In genomic region chrX:38817004-38817703, GRCh38 we compare ENCODE assay signal across 9 cellular contexts. TPM values are rescaled to one million over a fixed set of nuclear protein-coding genes. Genes with fewer than 3 reads are reported as not detected.
DNase-seq lines count a peak whose midpoint lies in the region; ATAC-seq, FAIRE-seq and TF ChIP-seq lines count a peak whose summit lies in the region.
"Had no signal": no experiment of that assay in that cellular context is flagged by ENCODE, and none has a peak within 500 bp of the region (broad histone marks: within the 10 kb centered on the region; RNA-seq: fewer than 3 reads in every experiment).

No MANE protein-coding gene starts in this region.

- in situ Hi-C loops in HepG2 (cut with HindIII; ENCODE audit: extremely low pct_ligation_motif_present, low pct_unique_long_range_greater_than_20kb) = loop anchor here (25.0 kb wide), 1 partner anchor 170 kb away; no protein-coding TSS in a partner anchor

- peak overlapping the region; percentile 23 for H3K9ac ChIP-seq in adipocyte (ENCODE audit: low read length)
- H3K9ac ChIP-seq in HepG2 (ENCODE audit: insufficient read depth, low read depth, low read length) = no peak overlapping the region

- H3K9me3 ChIP-seq in adipocyte (ENCODE audit: control insufficient read depth, low read length) (no peaks in the 10 kb centered on the region), HepG2 (ENCODE audit: low read length) (no peaks in the 10 kb centered on the region)

- FAIRE-seq in GM18507 (lab: Jason Lieb, UNC) = peak; percentile 82
- FAIRE-seq in HepG2 (lab: Jason Lieb, UNC) = peak; percentile 30

- CTCF ChIA-PET in HepG2 (lab: Yijun Ruan, JAX; ENCODE audit: low intra/inter-chr PET ratio, low total read pairs) = no interaction called here

- peak overlapping the region; percentile 15 for H2AFZ ChIP-seq in HepG2 (ENCODE audit: low read length)

- H3K4me3 ChIP-seq in adipocyte (ENCODE audit: low read length) (no peak overlapping the region), HepG2 (replicated peaks in 1 of 3; ENCODE audit: insufficient read depth in 1 of 3, low read depth in 2 of 3, low read length in 3 of 3) (no peak overlapping the region)

- peak overlapping the region; percentile 42; the same call in 1 of the 2 replicates for H3K4me2 ChIP-seq in HepG2 (ENCODE audit: low read depth, low read length)

- H4K20me1 ChIP-seq in HepG2 (ENCODE audit: insufficient read depth, low read length) = no peaks in the 10 kb centered on the region

- DNase-seq in A172 (ENCODE audit: low spot score) = peak; percentile 19
- DNase-seq in GM18507 (ENCODE audit: extremely low spot score, insufficient read length, low read depth) = no peak
- peak; percentile 27 for DNase-seq in adipocyte (ENCODE audit: low read depth)
- DNase-seq in HepG2 (ENCODE audit: low spot score) = no peak
- no peak for DNase-seq in effector memory CD8-positive, alpha-beta T cell
- DNase-seq in foreskin melanocyte = no peak
- no peak for DNase-seq in NCI-H187 treated with DMSO at 0.1 percent for 48 hours (lab: John Stamatoyannopoulos, UW)
- DNase-seq: NCI-H1436 treated with DMSO at 0.1 percent for 48 hours had no signal

- H3K27me3 Mint-ChIP-seq in effector memory CD8-positive, alpha-beta T cell = no peaks in the 10 kb centered on the region

- WGBS in HepG2 (ENCODE audit: low lambda C conversion rate) = 0% methylated on average over 2 of the region's 2 CpGs

- intact Hi-C loops in HepG2 (cut with micrococcal nuclease; ENCODE audit: unreplicated experiment) = no loop called here

- no peak for TF ChIP-seq POLR2A in HepG2 (IDR thresholded peaks at IDR 0.05; ENCODE audit: insufficient read depth in 1 of 2, low read depth in 2 of 2, low read length in 2 of 2)

- no peak for TF ChIP-seq CTCF in HepG2 (CRISPR knock-in tag; IDR thresholded peaks at IDR 0.05)

- BruUV-seq in HepG2 (replicated peaks; lab: Mats Ljungman, UMichigan) = no TSS peak

- no peak for ATAC-seq in HepG2
- no peak for ATAC-seq in HG02981 (IDR thresholded peaks at IDR 0.05; ENCODE audit: unreplicated experiment)
- ATAC-seq in effector memory CD8-positive, alpha-beta T cell (replicated peaks) = no peak

- H3K4me1 ChIP-seq in adipocyte (ENCODE audit: control insufficient read depth, insufficient read depth, low read length) (peaks cover 12% of the 10 kb centered on the region), HepG2 (ENCODE audit: insufficient read depth, low read length) (peaks cover 16% of the 10 kb centered on the region)

- no peaks in the 10 kb centered on the region for H3K79me2 ChIP-seq in HepG2 (ENCODE audit: insufficient read depth, low read length)

- H3K27ac Mint-ChIP-seq in effector memory CD8-positive, alpha-beta T cell = no peak overlapping the region

- H3K9me3 Mint-ChIP-seq in effector memory CD8-positive, alpha-beta T cell = no peaks in the 10 kb centered on the region

- H3K4me1 Mint-ChIP-seq in effector memory CD8-positive, alpha-beta T cell (ENCODE audit: low read depth in 2 of 2) = peaks cover 2 to 7% of the 10 kb centered on the region in 2 donors

- no peak overlapping the region for H3K27ac ChIP-seq in HepG2 (ENCODE audit: extremely low read length, insufficient read depth, low read length)

- peak overlapping the region in 1 of 2 donors; percentile 46 for H3K4me3 Mint-ChIP-seq in effector memory CD8-positive, alpha-beta T cell

- no peaks in the 10 kb centered on the region for H3K36me3 Mint-ChIP-seq in effector memory CD8-positive, alpha-beta T cell (ENCODE audit: insufficient read depth)

- no peak for TF ChIP-seq RAD21 in HepG2 (CRISPR knock-in tag; IDR thresholded peaks at IDR 0.05)

- H3K27me3 ChIP-seq in adipocyte (replicated peaks; ENCODE audit: control insufficient read depth, insufficient read depth, low read length) (no peaks in the 10 kb centered on the region), HepG2 (ENCODE audit: control insufficient read depth in 1 of 2, insufficient read depth in 2 of 2, low read length in 2 of 2) (no peaks in the 10 kb centered on the region)

- TF ChIP-seq EP300 in HepG2 (IDR thresholded peaks at IDR 0.05; ENCODE audit: low read depth in 2 of 2, low read length in 2 of 2) (no peak), HepG2 (CRISPR knock-in tag; IDR thresholded peaks at IDR 0.05; ENCODE audit: borderline replicate concordance) (no peak)

- POLR2A ChIA-PET in HepG2 (lab: Yijun Ruan, JAX) = no interaction called here

- H3K36me3 ChIP-seq in adipocyte (ENCODE audit: control insufficient read depth, insufficient read depth, low read length, severe bottlenecking) = no peaks in the 10 kb centered on the region
- no peaks in the 10 kb centered on the region for H3K36me3 ChIP-seq in HepG2 (replicated peaks in 1 of 2; ENCODE audit: control insufficient read depth in 1 of 2, insufficient read depth in 2 of 2, low read length in 2 of 2)

TF ChIP-seq in HepG2, 621 proteins besides CTCF, POLR2A, EP300 and RAD21 (continues in another document):
- TF ChIP-seq KDM5B (CRISPR knock-in tag; IDR thresholded peaks at IDR 0.05; ENCODE audit: borderline replicate concordance) = no peak
- peak; percentile 74; the same call in 1 of the 2 replicates for TF ChIP-seq ZNF281 (CRISPR knock-in tag; IDR thresholded peaks at IDR 0.05; ENCODE audit: borderline replicate concordance)
- TF ChIP-seq, protein P1, sequence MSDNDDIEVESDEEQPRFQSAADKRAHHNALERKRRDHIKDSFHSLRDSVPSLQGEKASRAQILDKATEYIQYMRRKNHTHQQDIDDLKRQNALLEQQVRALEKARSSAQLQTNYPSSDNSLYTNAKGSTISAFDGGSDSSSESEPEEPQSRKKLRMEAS (IDR thresholded peaks at IDR 0.05) = 0 out of 2 replicates have a peak, but pooled peaks have one; percentile 21
- no peak for TF ChIP-seq CHD2 (IDR thresholded peaks at IDR 0.05; ENCODE audit: low read depth, low read length)
- peak; percentile 26; the same call in 1 of the 2 replicates for TF ChIP-seq ETV5 (CRISPR knock-in tag; IDR thresholded peaks at IDR 0.05; ENCODE audit: borderline replicate concordance)
- TF ChIP-seq RBFOX2 (IDR thresholded peaks at IDR 0.05; ENCODE audit: low read depth, low read length) = no peak
- TF ChIP-seq GABPA (IDR thresholded peaks at IDR 0.05; ENCODE audit: low read depth, low read length) = no peak
- peak; percentile 72 for TF ChIP-seq GABPA (CRISPR knock-in tag; IDR thresholded peaks at IDR 0.05; ENCODE audit: low read depth)
- TF ChIP-seq FOXA3 (CRISPR knock-in tag; IDR thresholded peaks at IDR 0.05) = 0 out of 2 replicates have a peak, but pooled peaks have one; percentile 20
- TF ChIP-seq FOXA1 (IDR thresholded peaks at IDR 0.05) = no peak
- TF ChIP-seq FOXA1 (CRISPR knock-in tag; IDR thresholded peaks at IDR 0.05) = peak; percentile 40
- peak; percentile 36; the same call in 1 of the 2 replicates for TF ChIP-seq FOXK1 (CRISPR knock-in tag; IDR thresholded peaks at IDR 0.05; ENCODE audit: borderline replicate concordance, low read depth)
- no peak for TF ChIP-seq KDM1A (CRISPR knock-in tag; IDR thresholded peaks at IDR 0.05)
- TF ChIP-seq U2AF1 (optimal IDR thresholded peaks at IDR 0.05; ENCODE audit: low read depth, low read length) = no peak
- no peak for TF ChIP-seq MIER2 (CRISPR knock-in tag; IDR thresholded peaks at IDR 0.05)
- TF ChIP-seq SOX6 (IDR thresholded peaks at IDR 0.05) = no peak
- peak; percentile 20; the same call in 1 of the 2 replicates for TF ChIP-seq SOX6 (CRISPR knock-in tag; IDR thresholded peaks at IDR 0.05)

RNA-seq across cellular contexts. Expression of gene MID1IP1, which starts 15.9 kb away (rescaled TPM):
- total RNA-seq in A172 (2014; rRNA removed; shearing (Covaris generic)) = 6.6 and 9.5 TPM in 2 replicates
- total RNA-seq in HepG2 (2016; rRNA removed; fragmentation: Illumina TruSeq; extraction: Trizol) = 28.9 and 35.7 TPM in 2 replicates
- 11.0 and 12.4 TPM in 2 replicates for total RNA-seq in HepG2 (2016; cell fraction: cytosol; rRNA removed; fragmentation: Illumina TruSeq; extraction: Trizol; ENCODE audit: low read depth)
- total RNA-seq in HepG2 (2016; cell fraction: insoluble cytoplasmic fraction; rRNA removed; fragmentation: Illumina TruSeq; extraction: Trizol) = 28.3 and 35.8 TPM in 2 replicates
- total RNA-seq in HepG2 (2016; cell fraction: membrane; rRNA removed; fragmentation: Illumina TruSeq; extraction: Trizol) = 24.7 and 25.8 TPM in 2 replicates
- total RNA-seq in HepG2 (2016; cell fraction: nucleus; rRNA removed; fragmentation: Illumina TruSeq; extraction: Trizol) = 18.5 and 18.6 TPM in 2 replicates
- polyA plus RNA-seq in HepG2 (2011; rRNA removed) = 36.1 and 46.3 TPM in 2 replicates
- polyA plus RNA-seq in HepG2 (2011; cell fraction: cytosol; rRNA removed) = 43.4 and 44.7 TPM in 2 replicates
- 29.8 and 32.9 TPM in 2 replicates for polyA plus RNA-seq in HepG2 (2011; cell fraction: nucleus; rRNA removed)
- 46.0 and 48.1 TPM in 2 replicates for polyA plus RNA-seq in HepG2 (2012)
- polyA plus RNA-seq in HepG2 (2016; cell fraction: cytosol; fragmentation: Illumina TruSeq; extraction: Trizol; ENCODE audit: low read depth) = 4.4 and 5.1 TPM in 2 replicates
- 28.2 and 32.4 TPM in 2 replicates for polyA plus RNA-seq in HepG2 (2016; cell fraction: insoluble cytoplasmic fraction; fragmentation: Illumina TruSeq; extraction: Trizol; ENCODE audit: low read depth)
- polyA plus RNA-seq in HepG2 (2016; cell fraction: membrane; fragmentation: Illumina TruSeq; extraction: Trizol; ENCODE audit: low read depth) = 10.8 and 11.2 TPM in 2 replicates
- 30.7 and 31.4 TPM in 2 replicates for polyA plus RNA-seq in HepG2 (2016; cell fraction: nucleus; fragmentation: Illumina TruSeq; extraction: Trizol; ENCODE audit: insufficient read depth, low read depth)
- 50.4 and 50.8 TPM in 2 replicates for polyA minus RNA-seq in HepG2 (2011; rRNA and poly(A)+ RNA removed; ENCODE audit: low replicate concordance)
- polyA minus RNA-seq in HepG2 (2011; cell fraction: cytosol; rRNA and poly(A)+ RNA removed) = 29.9 and 30.2 TPM in 2 replicates
- polyA minus RNA-seq in HepG2 (2011; cell fraction: nucleus; rRNA and poly(A)+ RNA removed) = 16.7 and 17.3 TPM in 2 replicates

Comparison
In these comparisons a context has a peak if more than half of its experiments do, and no peak if none do; other contexts are left out.
1. DNase-seq: peak in A172 (single experiment) and adipocyte (single experiment); none in GM18507 (single experiment), HepG2 (single experiment), effector memory CD8-positive, alpha-beta T cell (0 of 3), foreskin melanocyte (single experiment) and NCI-H187 treated with DMSO at 0.1 percent for 48 hours (single experiment).